33 cellular contexts compared by ENCODE assay signal in the genomic region with DNA sequence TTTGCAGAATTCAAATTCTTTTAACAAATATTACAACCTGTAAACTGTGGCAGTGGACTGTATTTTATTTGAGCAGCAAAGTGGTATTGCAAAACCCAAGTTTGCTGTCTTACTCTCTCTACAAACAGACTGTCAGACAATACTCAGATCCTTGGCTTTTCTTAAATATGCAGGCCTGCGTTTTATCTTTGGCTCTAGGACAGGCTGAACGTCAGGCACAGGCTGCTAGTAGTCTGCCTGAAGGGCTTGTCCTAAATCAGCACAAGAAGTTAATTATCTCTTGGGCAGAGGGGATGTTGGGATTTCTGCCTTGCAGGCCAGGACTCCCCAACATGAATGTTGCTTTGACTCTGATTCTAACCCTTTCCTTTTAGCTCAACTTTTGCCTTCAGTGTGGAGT.
DNase-seq lines count a peak whose midpoint lies in the region; FAIRE-seq and TF ChIP-seq lines count a peak whose summit lies in the region.
"Had no signal": no experiment of that assay in that cellular context is flagged by ENCODE, and none has a peak within 500 bp of the region (broad histone marks: within the 10 kb centered on the region; RNA-seq: fewer than 3 reads in every experiment).

No MANE protein-coding gene starts in this region.

- peaks cover 10% of the 10 kb centered on the region for H3K36me3 Mint-ChIP-seq in brain
- H3K36me3 Mint-ChIP-seq: CD14-positive monocyte had no signal

- 74 to 75% methylated on average over 2 of the region's 2 CpGs for WGBS in mesodermal cell (ENCODE audit: insufficient coverage in 2 of 2), 2 experiments
- WGBS in testis, 2 donors: 32 to 50% methylated on average over 2 of the region's 2 CpGs

- TF ChIP-seq CTCF in brain (conservative IDR thresholded peaks at IDR 0.05) (no peak), testis (IDR thresholded peaks at IDR 0.05) (no peak)

- no peak overlapping the region for H3K27ac ChIP-seq in Karpas-422 (ENCODE audit: low read length)
- peak overlapping the region; percentile 46 for H3K27ac ChIP-seq in mesodermal cell (ENCODE audit: low read depth, low read length, severe bottlenecking)
- H3K27ac ChIP-seq in testis: no peak overlapping the region
- H3K27ac ChIP-seq: esophagus squamous epithelium, psoas muscle had no signal

- no peaks in the 10 kb centered on the region for H3K79me2 ChIP-seq in Karpas-422 (ENCODE audit: low read length)

- H3K27me3 Mint-ChIP-seq in brain: peaks cover 16% of the 10 kb centered on the region
- H3K27me3 Mint-ChIP-seq: activated T-helper 17 cell treated with anti-CD3 and anti-CD28 coated beads, Interleukin-2, amount 50 U/mL, for 72 hours; stimulated activated naive CD8-positive, alpha-beta T cell treated with anti-CD3 and anti-CD28 coated beads, Interleukin-15, Interleukin-2, amounts not matched to agents 100 ng/mL and 50 ng/mL, for 24 hours had no signal

- no peaks in the 10 kb centered on the region for H3K4me1 ChIP-seq in Karpas-422 (ENCODE audit: low read length)
- H3K4me1 ChIP-seq in mesodermal cell (ENCODE audit: control insufficient read depth, insufficient read depth, low read length, poor library complexity, severe bottlenecking): peaks cover 7% of the 10 kb centered on the region
- H3K4me1 ChIP-seq in testis: no peaks in the 10 kb centered on the region
- H3K4me1 ChIP-seq: psoas muscle had no signal

- H3K36me3 ChIP-seq in Karpas-422 (ENCODE audit: insufficient read depth, low read length): no peaks in the 10 kb centered on the region
- H3K36me3 ChIP-seq in mesodermal cell (ENCODE audit: control insufficient read depth, insufficient read depth, low read length): no peaks in the 10 kb centered on the region
- no peaks in the 10 kb centered on the region for H3K36me3 ChIP-seq in testis (ENCODE audit: low read depth, missing control alignments)
- H3K36me3 ChIP-seq: esophagus squamous epithelium, thyroid gland had no signal

- intact Hi-C loops in testis (cut with DNase I; ENCODE audit: low total_unique reads): no loop called here

- FAIRE-seq in frontal cortex (lab: Jason Lieb, UNC): no peak
- FAIRE-seq: astrocyte, endometrium, GM19239 had no signal

- no peaks in the 10 kb centered on the region for H3K27me3 ChIP-seq in Karpas-422 (ENCODE audit: low read length)
- H3K27me3 ChIP-seq in testis: no peaks in the 10 kb centered on the region
- H3K27me3 ChIP-seq: esophagus squamous epithelium, thyroid gland had no signal

- peaks cover 24% of the 10 kb centered on the region for H3K4me1 Mint-ChIP-seq in brain
- H3K4me1 Mint-ChIP-seq: activated CD4-positive, alpha-beta memory T cell treated with anti-CD3 and anti-CD28 coated beads, Interleukin-2, amount 10 ng/mL, durations not matched to agents 7 days and 5 days; activated T-helper 17 cell treated with anti-CD3 and anti-CD28 coated beads, Interleukin-2, amount 50 U/mL, for 72 hours; CD14-positive monocyte had no signal

- peak overlapping the region in 1 of 5 experiments; percentile 3 for H3K4me3 Mint-ChIP-seq in brain
- H3K4me3 Mint-ChIP-seq: activated CD4-positive, alpha-beta memory T cell treated with anti-CD3 and anti-CD28 coated beads, Interleukin-2, amount 10 ng/mL, durations not matched to agents 7 days and 5 days; activated T-helper 17 cell treated with anti-CD3 and anti-CD28 coated beads, Interleukin-2, amount 50 U/mL, for 72 hours; CD14-positive monocyte; H9; stimulated activated naive CD8-positive, alpha-beta T cell treated with anti-CD3 and anti-CD28 coated beads, Interleukin-15, Interleukin-2, amounts not matched to agents 100 ng/mL and 50 ng/mL, for 24 hours had no signal

- peak; percentile 0 for DNase-seq in Karpas-422
- peak; percentile 27 for DNase-seq in testis
- no peak for DNase-seq in frontal cortex (ENCODE audit: low spot score in 2 of 2)
- no peak for DNase-seq in NCI-H1105 treated with DMSO at 0.1 percent for 48 hours (lab: John Stamatoyannopoulos, UW)
- no peak for DNase-seq in activated T-cell treated with anti-CD3 and anti-CD28 coated beads, Interleukin-2, amount 50 U/mL, for 48 hours
- DNase-seq: activated CD4-positive, alpha-beta memory T cell treated with anti-CD3 and anti-CD28 coated beads, Interleukin-2, amount 10 ng/mL, durations not matched to agents 7 days and 5 days; activated CD4-positive, alpha-beta T cell treated with anti-CD3 and anti-CD28 coated beads for 1 hour; activated CD8-positive, alpha-beta memory T cell treated with anti-CD3 and anti-CD28 coated beads, Interleukin-2, amount 50 U/mL, for 48 hours; Calu3; DMS79 treated with DMSO at 0.1 percent for 48 hours; esophagus squamous epithelium; GF-D8; H9; IMR-90; kidney glomerular epithelial cell; mammary epithelial cell; NCI-H1048; NCI-H1930; NCI-H2227 treated with DMSO at 0.1 percent for 48 hours; NCI-H69; psoas muscle; T-helper 1 cell had no signal

- H3K4me2 ChIP-seq in Karpas-422 (ENCODE audit: low read depth, low read length, poor library complexity, severe bottlenecking): no peak overlapping the region

- H3K9me3 Mint-ChIP-seq in brain: peaks cover 14 to 24% (median 18%) of the 10 kb centered on the region in 5 experiments
- H3K9me3 Mint-ChIP-seq: activated CD4-positive, alpha-beta memory T cell treated with anti-CD3 and anti-CD28 coated beads, Interleukin-2, amount 10 ng/mL, durations not matched to agents 7 days and 5 days had no signal

- H3K9me2 ChIP-seq in Karpas-422 (replicated peaks; ENCODE audit: insufficient read depth, low read length): no peaks in the 10 kb centered on the region

- H3K9ac ChIP-seq in Karpas-422 (ENCODE audit: low read length): no peak overlapping the region

- H4K20me1 ChIP-seq in Karpas-422 (ENCODE audit: insufficient read depth, low read depth, low read length): 0 out of 2 replicates have a peak, but pooled peaks cover 3% of the 10 kb centered on the region

- H3K9me3 ChIP-seq in Karpas-422 (ENCODE audit: low read length): no peaks in the 10 kb centered on the region
- peaks cover 13% of the 10 kb centered on the region for H3K9me3 ChIP-seq in mesodermal cell (ENCODE audit: control insufficient read depth, low read length)
- H3K9me3 ChIP-seq in testis: no peaks in the 10 kb centered on the region
- H3K9me3 ChIP-seq: thyroid gland had no signal

- H2AFZ ChIP-seq in Karpas-422 (ENCODE audit: low read length): no peak overlapping the region

- peak overlapping the region in 3 of 5 experiments; percentile 28 to 59 (median 37) for H3K27ac Mint-ChIP-seq in brain
- H3K27ac Mint-ChIP-seq: activated CD4-positive, alpha-beta memory T cell treated with anti-CD3 and anti-CD28 coated beads, Interleukin-2, amount 10 ng/mL, durations not matched to agents 7 days and 5 days; activated naive CD4-positive, alpha-beta T cell treated with anti-CD3 and anti-CD28 coated beads, Interleukin-2, amount 50 U/mL, for 72 hours; activated T-helper 17 cell treated with anti-CD3 and anti-CD28 coated beads, Interleukin-2, amount 50 U/mL, for 72 hours; CD14-positive monocyte; H9; stimulated activated naive CD8-positive, alpha-beta T cell treated with anti-CD3 and anti-CD28 coated beads, Interleukin-15, Interleukin-2, amounts not matched to agents 100 ng/mL and 50 ng/mL, for 24 hours had no signal

- H3K4me3 ChIP-seq in Karpas-422 (ENCODE audit: low read length) (no peak overlapping the region), mesodermal cell (ENCODE audit: extremely low read depth, insufficient read depth, low read length, poor library complexity, severe bottlenecking) (no peak overlapping the region), testis (no peak overlapping the region)
- H3K4me3 ChIP-seq: esophagus squamous epithelium, psoas muscle, skin epidermis, thyroid gland had no signal

- TF ChIP-seq POLR2A in testis (IDR thresholded peaks at IDR 0.05): no peak

Comparison
In these comparisons a context has a peak if more than half of its experiments do, and no peak if none do; other contexts are left out.
1. DNase-seq: peak in Karpas-422 (single experiment) and testis (single experiment); none in frontal cortex (0 of 2), NCI-H1105 treated with DMSO at 0.1 percent for 48 hours (single experiment) and activated T-cell treated with anti-CD3 and anti-CD28 coated beads, Interleukin-2, amount 50 U/mL, for 48 hours (0 of 2).